ENCODE assay signal across 14 cellular contexts in genomic region chr17:74823176-74823495, GRCh38. TPM values are rescaled to one million over a fixed set of nuclear protein-coding genes. Genes with fewer than 3 reads are reported as not detected.
"Had no signal": no experiment of that assay in that cellular context is flagged by ENCODE, and none has a peak within 500 bp of the region (broad histone marks: within the 10 kb centered on the region; RNA-seq: fewer than 3 reads in every experiment).

No MANE protein-coding gene starts in this region.

- H3K36me3 ChIP-seq: ovary had no signal

- H3K27ac ChIP-seq: brain microvascular endothelial cell, left lung, ovary had no signal

- DNase-seq: activated CD4-positive, alpha-beta T cell treated with anti-CD3 and anti-CD28 coated beads, Interleukin-2, amount 10 ng/mL, durations not matched to agents 24 days and 14 days; activated naive CD4-positive, alpha-beta T cell treated with anti-CD3 and anti-CD28 coated beads, Interleukin-2, amount 50 U/mL, for 16 hours; activated T-cell treated with anti-CD3 and anti-CD28 coated beads for 4 hours; brain microvascular endothelial cell; islet precursor cell; left lung; mesenchymal stem cell; ovary; small intestine; T-cell; trophoblast cell had no signal

- H3K27me3 ChIP-seq: brain microvascular endothelial cell, left lung, ovary had no signal

- H3K9me3 ChIP-seq: left lung, ovary had no signal

- H3K4me3 Mint-ChIP-seq: activated CD4-positive, alpha-beta T cell treated with anti-CD3 and anti-CD28 coated beads, Interleukin-2, amount 10 ng/mL, durations not matched to agents 24 days and 14 days; activated T-helper 17 cell treated with anti-CD3 and anti-CD28 coated beads, Interleukin-2, amount 50 U/mL, for 72 hours; T-cell; WTC11 had no signal

- H3K4me3 ChIP-seq: left lung, ovary had no signal

- H3K27ac Mint-ChIP-seq: activated CD4-positive, alpha-beta T cell treated with anti-CD3 and anti-CD28 coated beads, Interleukin-2, amount 10 ng/mL, durations not matched to agents 24 days and 14 days; activated T-helper 17 cell treated with anti-CD3 and anti-CD28 coated beads, Interleukin-2, amount 50 U/mL, for 72 hours; T-cell; WTC11 had no signal

- H3K4me1 Mint-ChIP-seq: activated CD4-positive, alpha-beta T cell treated with anti-CD3 and anti-CD28 coated beads, Interleukin-2, amount 10 ng/mL, durations not matched to agents 24 days and 14 days; activated T-helper 17 cell treated with anti-CD3 and anti-CD28 coated beads, Interleukin-2, amount 50 U/mL, for 72 hours; T-cell; WTC11 had no signal

- H3K36me3 Mint-ChIP-seq: WTC11 had no signal

- H3K9me3 Mint-ChIP-seq: activated CD4-positive, alpha-beta T cell treated with anti-CD3 and anti-CD28 coated beads, Interleukin-2, amount 10 ng/mL, durations not matched to agents 24 days and 14 days; activated T-helper 17 cell treated with anti-CD3 and anti-CD28 coated beads, Interleukin-2, amount 50 U/mL, for 72 hours; T-cell; WTC11 had no signal

- H3K4me1 ChIP-seq: left lung had no signal

- H3K27me3 Mint-ChIP-seq: activated CD4-positive, alpha-beta T cell treated with anti-CD3 and anti-CD28 coated beads, Interleukin-2, amount 10 ng/mL, durations not matched to agents 24 days and 14 days; activated T-helper 17 cell treated with anti-CD3 and anti-CD28 coated beads, Interleukin-2, amount 50 U/mL, for 72 hours; T-cell had no signal

- ATAC-seq: activated T-helper 17 cell treated with anti-CD3 and anti-CD28 coated beads, Interleukin-2, amount 50 U/mL, for 72 hours; left lung; T-cell; WTC11 had no signal

RNA-seq across cellular contexts. Expression of gene GRIN2C, which starts 36.5 kb away (rescaled TPM):
- total RNA-seq: activated CD8-positive, alpha-beta memory T cell treated with anti-CD3 and anti-CD28 coated beads for 36 hours; T-cell had no signal
